In genomic region chr13:51793570-51794273, GRCh38 we compare ENCODE assay signal across 8 cellular contexts. TPM values are rescaled to one million over a fixed set of nuclear protein-coding genes. Genes with fewer than 3 reads are reported as not detected.
DNase-seq lines count a peak whose midpoint lies in the region; ATAC-seq lines count a peak whose summit lies in the region.

No MANE protein-coding gene starts in this region.

- ATAC-seq in HG03025 (IDR thresholded peaks at IDR 0.05; ENCODE audit: low FRiP score, unreplicated experiment) (peak; percentile 62), GM18520 (IDR thresholded peaks at IDR 0.05; ENCODE audit: unreplicated experiment) (no peak)

- DNase-seq in activated T-cell treated with anti-CD3 and anti-CD28 coated beads for 24 hours (ENCODE audit: low read depth) (peak; percentile 69), activated T-cell treated with anti-CD3 and anti-CD28 coated beads for 4 hours (no peak), RPMI7951 (ENCODE audit: low read depth) (peak; percentile 79), dedifferentiated amniotic fluid mesenchymal stem cell (ENCODE audit: extremely low spot score) (peak; percentile 80), pons (ENCODE audit: low spot score) (peak; percentile 81), NCI-H510A (lab: John Stamatoyannopoulos, UW) (no peak)

RNA-seq across cellular contexts. Expression of gene DHRS12, which starts 10.2 kb away (rescaled TPM):
- total RNA-seq in RPMI7951 (2014; rRNA removed; shearing (Covaris generic)) = 2.8 and 3.6 TPM in 2 replicates

RNA-seq across cellular contexts. Expression of gene TMEM272, which starts 51.3 kb away (rescaled TPM):
- total RNA-seq in RPMI7951 (2014; rRNA removed; shearing (Covaris generic)) = not detected in 2 replicates

Comparison
In these comparisons a context has a peak if more than half of its experiments do, and no peak if none do; other contexts are left out.
1. DNase-seq: peak in activated T-cell treated with anti-CD3 and anti-CD28 coated beads for 24 hours (single experiment), RPMI7951 (single experiment), dedifferentiated amniotic fluid mesenchymal stem cell (single experiment) and pons (single experiment); none in activated T-cell treated with anti-CD3 and anti-CD28 coated beads for 4 hours (single experiment) and NCI-H510A (single experiment).